1 cellular context compared by ENCODE assay signal in genomic region chr9:126804696-126805545, GRCh38.
TF ChIP-seq lines count a peak whose summit lies in the region.

Gene ZBTB43 (plus strand): TSS chr9:126805040. CDS start chr9:126832510, 27,470 bp downstream.

TF ChIP-seq in HepG2, 621 proteins besides CTCF, POLR2A, EP300 and RAD21 (continued from another document and continues in another):
- no peak for TF ChIP-seq ZNF281 (CRISPR knock-in tag; IDR thresholded peaks at IDR 0.05; ENCODE audit: borderline replicate concordance)
- TF ChIP-seq FOXO1 (CRISPR knock-in tag; IDR thresholded peaks at IDR 0.05): no peak; the same call in 1 of the 2 replicates
- no peak for TF ChIP-seq ZBTB14 (CRISPR knock-in tag; IDR thresholded peaks at IDR 0.05)
- TF ChIP-seq ZNF224 (CRISPR knock-in tag; IDR thresholded peaks at IDR 0.05): no peak
- no peak for TF ChIP-seq MAFG (CRISPR knock-in tag; IDR thresholded peaks at IDR 0.05)
- TF ChIP-seq SSRP1 (CRISPR knock-in tag; IDR thresholded peaks at IDR 0.05): no peak
- no peak for TF ChIP-seq ZNF263 (CRISPR knock-in tag; IDR thresholded peaks at IDR 0.05)
- TF ChIP-seq ZNF740 (CRISPR knock-in tag; IDR thresholded peaks at IDR 0.05): no peak
- no peak for TF ChIP-seq ZBTB1 (CRISPR knock-in tag; IDR thresholded peaks at IDR 0.05; ENCODE audit: borderline replicate concordance)
- TF ChIP-seq ATF7 (IDR thresholded peaks at IDR 0.05): no peak
- no peak for TF ChIP-seq ATF7 (CRISPR knock-in tag; IDR thresholded peaks at IDR 0.05)
- no peak for TF ChIP-seq SIX4 (CRISPR knock-in tag; IDR thresholded peaks at IDR 0.05)
- peak; percentile 31; the same call in 1 of the 2 replicates for TF ChIP-seq NKX3-1 (CRISPR knock-in tag; IDR thresholded peaks at IDR 0.05)
- TF ChIP-seq MEF2D (CRISPR knock-in tag; IDR thresholded peaks at IDR 0.05): peak; percentile 51; the same call in 1 of the 2 replicates
- TF ChIP-seq ZNF510 (CRISPR knock-in tag; IDR thresholded peaks at IDR 0.05; ENCODE audit: low read depth): 0 out of 2 replicates have a peak, but pooled peaks have one; percentile 61
- peak; percentile 83; the same call in 1 of the 2 replicates for TF ChIP-seq ZNF446 (CRISPR knock-in tag; IDR thresholded peaks at IDR 0.05)
- TF ChIP-seq SAFB2 (CRISPR knock-in tag; IDR thresholded peaks at IDR 0.05; ENCODE audit: borderline replicate concordance, low read depth): no peak; the same call in 1 of the 2 replicates
- TF ChIP-seq RBM22 (optimal IDR thresholded peaks at IDR 0.05; ENCODE audit: low read length): no peak
- peak; percentile 26; the same call in 1 of the 2 replicates for TF ChIP-seq SIN3A (IDR thresholded peaks at IDR 0.05; ENCODE audit: borderline replicate concordance, low read depth, low read length)
- TF ChIP-seq ZNF563 (CRISPR knock-in tag; IDR thresholded peaks at IDR 0.05): peak; percentile 97
- TF ChIP-seq ZNF749 (CRISPR knock-in tag; IDR thresholded peaks at IDR 0.05; ENCODE audit: borderline replicate concordance): no peak
- peak; percentile 48; the same call in 1 of the 2 replicates for TF ChIP-seq ZNF747 (CRISPR knock-in tag; IDR thresholded peaks at IDR 0.05; ENCODE audit: borderline replicate concordance)
- TF ChIP-seq THAP9 (CRISPR knock-in tag; IDR thresholded peaks at IDR 0.05; ENCODE audit: borderline replicate concordance): peak; percentile 37; the same call in 1 of the 2 replicates
- TF ChIP-seq ZKSCAN5 (CRISPR knock-in tag; IDR thresholded peaks at IDR 0.05): no peak
- TF ChIP-seq ZFP90 (CRISPR knock-in tag; IDR thresholded peaks at IDR 0.05; ENCODE audit: borderline replicate concordance): peak; percentile 54; the same call in 1 of the 2 replicates
- TF ChIP-seq SP4 (CRISPR knock-in tag; IDR thresholded peaks at IDR 0.05): peak; percentile 69; the same call in 1 of the 2 replicates
- no peak for TF ChIP-seq SMARCE1 (IDR thresholded peaks at IDR 0.05; ENCODE audit: borderline replicate concordance)
- peak; percentile 88 for TF ChIP-seq ELF1 (CRISPR knock-in tag; IDR thresholded peaks at IDR 0.05)
- no peak for TF ChIP-seq MTF2 (CRISPR knock-in tag; IDR thresholded peaks at IDR 0.05; ENCODE audit: borderline replicate concordance)
- no peak for TF ChIP-seq SP5 (CRISPR knock-in tag; IDR thresholded peaks at IDR 0.05; ENCODE audit: borderline replicate concordance, low read depth)
- peak; percentile 35 for TF ChIP-seq KDM5A (IDR thresholded peaks at IDR 0.05; ENCODE audit: borderline replicate concordance, low read length)
- peak; percentile 65; the same call in 1 of the 2 replicates for TF ChIP-seq ZC3H13 (CRISPR knock-in tag; IDR thresholded peaks at IDR 0.05)
- TF ChIP-seq TBP (CRISPR knock-in tag; IDR thresholded peaks at IDR 0.05): no peak
- no peak for TF ChIP-seq ZNF720 (CRISPR knock-in tag; IDR thresholded peaks at IDR 0.05)
- TF ChIP-seq ZNF776 (CRISPR knock-in tag; IDR thresholded peaks at IDR 0.05): peak; percentile 58; the same call in 1 of the 2 replicates
- no peak for TF ChIP-seq ZNF614 (CRISPR knock-in tag; IDR thresholded peaks at IDR 0.05; ENCODE audit: borderline replicate concordance)
- TF ChIP-seq ZNF552 (CRISPR knock-in tag; IDR thresholded peaks at IDR 0.05; ENCODE audit: borderline replicate concordance): 0 out of 2 replicates have a peak, but pooled peaks have one; percentile 33
- TF ChIP-seq HMGXB3 (CRISPR knock-in tag; IDR thresholded peaks at IDR 0.05; ENCODE audit: borderline replicate concordance): 0 out of 2 replicates have a peak, but pooled peaks have one; percentile 24
- no peak for TF ChIP-seq TOE1 (CRISPR knock-in tag; IDR thresholded peaks at IDR 0.05)
- peak; percentile 93 for TF ChIP-seq PATZ1 (CRISPR knock-in tag; IDR thresholded peaks at IDR 0.05)
- TF ChIP-seq NFIC (IDR thresholded peaks at IDR 0.05; ENCODE audit: low read length): no peak
- peak; percentile 89 for TF ChIP-seq TAF1 (CRISPR knock-in tag; IDR thresholded peaks at IDR 0.05)
- TF ChIP-seq ZNF569 (CRISPR knock-in tag; IDR thresholded peaks at IDR 0.05; ENCODE audit: borderline replicate concordance): peak; percentile 45; the same call in 1 of the 2 replicates
- no peak for TF ChIP-seq TCF7L2 (IDR thresholded peaks at IDR 0.05; ENCODE audit: low read depth, low read length)
- TF ChIP-seq ZBTB10 (CRISPR knock-in tag; IDR thresholded peaks at IDR 0.05; ENCODE audit: borderline replicate concordance): peak; percentile 60; the same call in 1 of the 2 replicates
- TF ChIP-seq ZGPAT (CRISPR knock-in tag; IDR thresholded peaks at IDR 0.05): peak; percentile 89; the same call in 1 of the 2 replicates
- no peak for TF ChIP-seq KAT2B (IDR thresholded peaks at IDR 0.05; ENCODE audit: borderline replicate concordance, low read depth, low read length)
- TF ChIP-seq HNRNPL (IDR thresholded peaks at IDR 0.05; ENCODE audit: low read depth, low read length): peak; percentile 16; the same call in 1 of the 2 replicates
- TF ChIP-seq TRIM24 (CRISPR knock-in tag; IDR thresholded peaks at IDR 0.05): no peak
- TF ChIP-seq HOXA9 (CRISPR knock-in tag; IDR thresholded peaks at IDR 0.05; ENCODE audit: borderline replicate concordance): 0 out of 2 replicates have a peak, but pooled peaks have one; percentile 22
